ENCODE assay signal across 8 cellular contexts in genomic region chr14:75070383-75070782, GRCh38. TPM values are rescaled to one million over a fixed set of nuclear protein-coding genes. Genes with fewer than 3 reads are reported as not detected.
DNase-seq lines count a peak whose midpoint lies in the region; ATAC-seq and TF ChIP-seq lines count a peak whose summit lies in the region.

No MANE protein-coding gene starts in this region.

- no peak for ATAC-seq in CD8-positive, alpha-beta T cell
- ATAC-seq in Panc1 = no peak
- no peak for ATAC-seq in HG03097 (IDR thresholded peaks at IDR 0.05; ENCODE audit: low FRiP score, unreplicated experiment)
- ATAC-seq in GM21367 (IDR thresholded peaks at IDR 0.05; ENCODE audit: unreplicated experiment) = no peak

- no peak for DNase-seq in CD8-positive, alpha-beta T cell
- DNase-seq in Panc1 (ENCODE audit: low read depth, low spot score) = no peak
- DNase-seq in immature natural killer cell = no peak
- DNase-seq in SW 1271 (lab: John Stamatoyannopoulos, UW) = no peak
- no peak for DNase-seq in HuH-7.5 (ENCODE audit: low spot score)

- TF ChIP-seq CTCF in CD8-positive, alpha-beta T cell (IDR thresholded peaks at IDR 0.05) = no peak
- no peak for TF ChIP-seq CTCF in Panc1 (IDR thresholded peaks at IDR 0.05)

- no peaks in the 10 kb centered on the region for H3K9me3 Mint-ChIP-seq in CD8-positive, alpha-beta T cell
- no peaks in the 10 kb centered on the region for H3K9me3 Mint-ChIP-seq in immature natural killer cell

- H3K36me3 Mint-ChIP-seq in CD8-positive, alpha-beta T cell = no peaks in the 10 kb centered on the region
- no peaks in the 10 kb centered on the region for H3K36me3 Mint-ChIP-seq in immature natural killer cell

- no peaks in the 10 kb centered on the region for H3K4me1 Mint-ChIP-seq in CD8-positive, alpha-beta T cell (ENCODE audit: low read depth)
- peaks cover 3 to 7% of the 10 kb centered on the region in 2 donors for H3K4me1 Mint-ChIP-seq in immature natural killer cell

- POLR2A ChIA-PET in CD8-positive, alpha-beta T cell (lab: Charles Lee) = no interaction called here
- POLR2A ChIA-PET in Panc1 (lab: Charles Lee) = interaction anchor here (0.6 kb wide), 2 partner anchors 80 to 318 kb away, joined by 3 to 6 read pairs; no protein-coding TSS in a partner anchor

- in situ Hi-C loops in Panc1 (cut with HindIII; ENCODE audit: low pct_unique_long_range_greater_than_20kb, low sequenced_read_pairs) = no loop called here

- H3K4me3 Mint-ChIP-seq in CD8-positive, alpha-beta T cell = peak overlapping the region; percentile 65
- H3K4me3 Mint-ChIP-seq in immature natural killer cell = peak overlapping the region in 3 of 5 donors; percentile 19 to 61 (median 54)

- BruUV-seq in Panc1 (replicated peaks; lab: Mats Ljungman, UMichigan) = no TSS peak

- H3K36me3 ChIP-seq in CD8-positive, alpha-beta T cell (ENCODE audit: insufficient read depth, low read length) = no peaks in the 10 kb centered on the region
- H3K36me3 ChIP-seq in Panc1 (ENCODE audit: control insufficient read depth, insufficient read depth, low read length) (no peaks in the 10 kb centered on the region), skeletal muscle satellite cell (ENCODE audit: insufficient read depth, low read length) (no peaks in the 10 kb centered on the region)

- H3K27ac Mint-ChIP-seq in CD8-positive, alpha-beta T cell = no peak overlapping the region
- H3K27ac Mint-ChIP-seq in immature natural killer cell = no peak overlapping the region

- no peak overlapping the region for H3K4me3 ChIP-seq in CD8-positive, alpha-beta T cell (ENCODE audit: low read depth, low read length)
- peak overlapping the region in 1 of 2 experiments; percentile 64; a peak in 2 of 4 replicates for H3K4me3 ChIP-seq in Panc1 (ENCODE audit: low read depth in 2 of 2, low read length in 2 of 2)
- H3K4me3 ChIP-seq in skeletal muscle satellite cell (ENCODE audit: low read length) = no peak overlapping the region

- no peaks in the 10 kb centered on the region for H3K27me3 ChIP-seq in CD8-positive, alpha-beta T cell (ENCODE audit: insufficient read depth, low read length)
- no peaks in the 10 kb centered on the region for H3K27me3 ChIP-seq in Panc1 (ENCODE audit: control insufficient read depth, insufficient read depth, low read length)
- no peaks in the 10 kb centered on the region for H3K27me3 ChIP-seq in skeletal muscle satellite cell (ENCODE audit: control insufficient read depth, insufficient read depth, low read length)

- no peak overlapping the region for H3K9ac ChIP-seq in skeletal muscle satellite cell (ENCODE audit: low read depth, low read length)

- H3K4me2 ChIP-seq in skeletal muscle satellite cell (ENCODE audit: low read length) = peak overlapping the region; percentile 87

- intact Hi-C loops in CD8-positive, alpha-beta T cell (cut with DNase I, micrococcal nuclease) = no loop called here
- intact Hi-C loops in Panc1 (cut with micrococcal nuclease; ENCODE audit: unreplicated experiment) = no loop called here

- no peaks in the 10 kb centered on the region for H3K9me3 ChIP-seq in CD8-positive, alpha-beta T cell (ENCODE audit: low read length)
- no peaks in the 10 kb centered on the region for H3K9me3 ChIP-seq in Panc1 (ENCODE audit: control insufficient read depth, insufficient read depth, low read depth, low read length)
- no peaks in the 10 kb centered on the region for H3K9me3 ChIP-seq in skeletal muscle satellite cell (replicated peaks; ENCODE audit: low read length)

- CTCF ChIA-PET in CD8-positive, alpha-beta T cell (lab: Charles Lee) = interaction anchor here (1.2 to 1.6 kb wide), 4 partner anchors 13 to 28 kb away, joined by 3 to 5 read pairs (median 4); no protein-coding TSS in a partner anchor
- CTCF ChIA-PET in Panc1 (lab: Charles Lee) = no interaction called here

- H3K27me3 Mint-ChIP-seq in CD8-positive, alpha-beta T cell (ENCODE audit: low read depth) = no peaks in the 10 kb centered on the region
- peaks cover 0 to 2% (median 2%) of the 10 kb centered on the region in 3 donors for H3K27me3 Mint-ChIP-seq in immature natural killer cell (ENCODE audit: low read depth in 3 of 3)

- peaks cover 11% of the 10 kb centered on the region for H3K4me1 ChIP-seq in CD8-positive, alpha-beta T cell (ENCODE audit: insufficient read depth, low read length)
- H3K4me1 ChIP-seq in Panc1 (ENCODE audit: control insufficient read depth, insufficient read depth, low read length) (peaks cover 7% of the 10 kb centered on the region), skeletal muscle satellite cell (ENCODE audit: control insufficient read depth, insufficient read depth, low read length) (peaks cover 20% of the 10 kb centered on the region)

- no peak overlapping the region for H3K27ac ChIP-seq in CD8-positive, alpha-beta T cell (ENCODE audit: low read depth, low read length)
- H3K27ac ChIP-seq in Panc1 (ENCODE audit: low read length) = peak overlapping the region; percentile 99

RNA-seq across cellular contexts. Expression of gene ZC2HC1C, which starts 0.9 kb away (rescaled TPM):
- total RNA-seq in CD8-positive, alpha-beta T cell = not detected
- total RNA-seq in Panc1 (2021; ENCODE audit: unreplicated experiment) = 5.2 TPM
- 3.4 TPM for polyA plus RNA-seq in Panc1 (2012; ENCODE audit: insufficient read length)
- under 1 TPM in 1 of 3 donors, not detected in 2; 0.58 TPM for polyA plus RNA-seq in immature natural killer cell
- 0.51 and 0.87 TPM in 2 replicates for total RNA-seq in skeletal muscle satellite cell (2012; rRNA removed)

RNA-seq across cellular contexts. Expression of gene ACYP1, which starts 6.6 kb away (rescaled TPM):
- total RNA-seq in CD8-positive, alpha-beta T cell = 1 to 10 TPM; 4.3 to 5.3 TPM
- total RNA-seq in Panc1 (2021; ENCODE audit: unreplicated experiment) = 21.3 TPM
- 15.3 TPM for polyA plus RNA-seq in Panc1 (2012; ENCODE audit: insufficient read length)
- polyA plus RNA-seq in immature natural killer cell = 10 to 100 TPM; 14.1 to 19.6 (median 15.4) TPM
- 5.3 and 5.9 TPM in 2 replicates for total RNA-seq in skeletal muscle satellite cell (2012; rRNA removed)

RNA-seq across cellular contexts. Expression of gene MLH3, which starts 19.1 kb away (rescaled TPM):
- total RNA-seq in CD8-positive, alpha-beta T cell = 10 to 100 TPM in 1 of 2 experiments, 1 to 10 TPM in 1; 8.5 to 12.2 TPM
- 17.0 TPM for total RNA-seq in Panc1 (2021; ENCODE audit: unreplicated experiment)
- 14.3 TPM for polyA plus RNA-seq in Panc1 (2012; ENCODE audit: insufficient read length)
- 10 to 100 TPM in 1 of 3 donors, 1 to 10 TPM in 1, under 1 TPM in 1; 0.38 to 12.9 (median 6.3) TPM for polyA plus RNA-seq in immature natural killer cell
- 20.3 and 27.6 TPM in 2 replicates for total RNA-seq in skeletal muscle satellite cell (2012; rRNA removed)

RNA-seq across cellular contexts. Expression of gene NEK9, which starts 56.5 kb away (rescaled TPM):
- total RNA-seq in CD8-positive, alpha-beta T cell = 10 to 100 TPM; 40.7 to 42.9 TPM
- 40.7 TPM for total RNA-seq in Panc1 (2021; ENCODE audit: unreplicated experiment)
- polyA plus RNA-seq in Panc1 (2012; ENCODE audit: insufficient read length) = 42.1 TPM
- 10 to 100 TPM; 10.4 to 15.2 (median 12.4) TPM for polyA plus RNA-seq in immature natural killer cell
- total RNA-seq in skeletal muscle satellite cell (2012; rRNA removed) = 26.6 and 31.2 TPM in 2 replicates
